ENCODE assay signal across 34 cellular contexts in the genomic region with DNA sequence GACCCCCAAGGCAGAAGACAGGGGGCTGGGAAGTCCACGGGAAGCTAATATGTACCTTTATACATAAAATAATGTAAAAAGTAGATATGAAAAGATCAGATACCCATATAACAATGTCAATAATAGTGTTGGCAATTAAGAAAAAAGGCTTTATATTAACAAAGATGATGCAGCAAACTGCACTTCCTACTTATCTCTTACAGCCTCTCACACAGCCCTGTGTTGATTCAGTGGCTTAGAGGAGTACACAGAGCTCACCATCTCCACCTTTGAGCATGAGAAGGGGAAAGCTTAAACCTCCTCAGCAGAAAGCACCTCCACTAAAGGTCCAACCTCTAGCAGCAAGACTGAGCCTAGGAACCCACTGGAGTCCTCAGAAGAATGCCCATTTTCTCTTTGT. TPM values are rescaled to one million over a fixed set of nuclear protein-coding genes. Genes with fewer than 3 reads are reported as not detected.
DNase-seq lines count a peak whose midpoint lies in the region; ATAC-seq, FAIRE-seq and TF ChIP-seq lines count a peak whose summit lies in the region.
"Had no signal": no experiment of that assay in that cellular context is flagged by ENCODE, and none has a peak within 500 bp of the region (broad histone marks: within the 10 kb centered on the region; RNA-seq: fewer than 3 reads in every experiment).

No MANE protein-coding gene starts in this region.

- no peak for ATAC-seq in central memory CD8-positive, alpha-beta T cell (replicated peaks; ENCODE audit: extremely low read depth, poor library complexity, severe bottlenecking)
- ATAC-seq: Panc1 had no signal

- H3K27ac ChIP-seq in osteoblast (ENCODE audit: low read depth, low read length): no peak overlapping the region
- H3K27ac ChIP-seq in kidney (ENCODE audit: low read depth in 2 of 2, low read length in 2 of 2): no peak overlapping the region
- H3K27ac ChIP-seq: BLaER1 had no signal

- H4K20me1 ChIP-seq in Loucy (ENCODE audit: insufficient read depth, low read length, poor library complexity, severe bottlenecking): no peaks in the 10 kb centered on the region
- no peaks in the 10 kb centered on the region for H4K20me1 ChIP-seq in osteoblast (ENCODE audit: insufficient read depth, low read length)
- H4K20me1 ChIP-seq: BLaER1 had no signal

- FAIRE-seq in kidney (lab: Jason Lieb, UNC): no peak
- FAIRE-seq: GM12878 had no signal

- H3K36me3 Mint-ChIP-seq in central memory CD8-positive, alpha-beta T cell (ENCODE audit: insufficient read depth): peaks cover 5% of the 10 kb centered on the region
- H3K36me3 Mint-ChIP-seq: naive B cell had no signal

- H3F3A ChIP-seq in Loucy (ENCODE audit: low read depth): no peaks in the 10 kb centered on the region

- H3K79me2 ChIP-seq in Loucy (ENCODE audit: insufficient read depth, low read length) (no peaks in the 10 kb centered on the region), osteoblast (ENCODE audit: insufficient read depth, low read length) (no peaks in the 10 kb centered on the region)

- peak overlapping the region; percentile 64 for H3K27ac Mint-ChIP-seq in central memory CD8-positive, alpha-beta T cell (ENCODE audit: low read depth)
- H3K27ac Mint-ChIP-seq: activated B cell treated with CpG ODN at 0.5 μM for 24 hours; activated CD4-positive, alpha-beta T cell treated with anti-CD3 and anti-CD28 coated beads, Interleukin-2, amount 10 ng/mL, durations not matched to agents 7 days and 5 days; activated naive CD8-positive, alpha-beta T cell treated with anti-CD3 and anti-CD28 coated beads, Interleukin-2, amount 50 U/mL, for 24 hours; activated T-cell treated with anti-CD3 and anti-CD28 coated beads, Interleukin-2, amount 50 U/mL, for 24 hours; naive B cell; stimulated activated effector memory CD8-positive, alpha-beta T cell treated with anti-CD3 and anti-CD28 coated beads, Interleukin-12 subunit alpha, Interleukin-12 subunit beta, amount 100 ng/mL, for 72 hours had no signal

- H2AFZ ChIP-seq in Loucy (ENCODE audit: low read length) (peak overlapping the region; percentile 58; the same call in 1 of the 2 replicates), osteoblast (ENCODE audit: low read length) (no peak overlapping the region)

- peak overlapping the region; percentile 19 for H3K9ac ChIP-seq in Loucy (ENCODE audit: low read depth, low read length, poor library complexity, severe bottlenecking)
- H3K9ac ChIP-seq in kidney (ENCODE audit: low read length in 2 of 2): no peak overlapping the region
- H3K9ac ChIP-seq: BLaER1 had no signal

- no peaks in the 10 kb centered on the region for H3K36me3 ChIP-seq in Loucy (ENCODE audit: insufficient read depth, low read length)
- H3K36me3 ChIP-seq in osteoblast (ENCODE audit: insufficient read depth, low read length): no peaks in the 10 kb centered on the region
- no peaks in the 10 kb centered on the region for H3K36me3 ChIP-seq in kidney (ENCODE audit: control insufficient read depth in 1 of 2, insufficient read depth in 2 of 2, low read length in 2 of 2)
- H3K36me3 ChIP-seq: BLaER1 had no signal

- no peaks in the 10 kb centered on the region for H3K9me3 ChIP-seq in Loucy (ENCODE audit: insufficient read depth, low read depth, low read length)
- no peaks in the 10 kb centered on the region for H3K9me3 ChIP-seq in osteoblast (ENCODE audit: low read depth, low read length)
- H3K9me3 ChIP-seq in kidney (ENCODE audit: control insufficient read depth in 1 of 2, low read length in 2 of 2): no peaks in the 10 kb centered on the region
- H3K9me3 ChIP-seq: BLaER1 had no signal

- H3K9me3 Mint-ChIP-seq in central memory CD8-positive, alpha-beta T cell: no peaks in the 10 kb centered on the region
- H3K9me3 Mint-ChIP-seq: activated B cell treated with CpG ODN at 0.5 μM for 24 hours; activated CD4-positive, alpha-beta T cell treated with anti-CD3 and anti-CD28 coated beads, Interleukin-2, amount 10 ng/mL, durations not matched to agents 7 days and 5 days; activated naive CD8-positive, alpha-beta T cell treated with anti-CD3 and anti-CD28 coated beads, Interleukin-2, amount 50 U/mL, for 24 hours; activated T-cell treated with anti-CD3 and anti-CD28 coated beads, Interleukin-2, amount 50 U/mL, for 24 hours; IgD-negative memory B cell; naive B cell; stimulated activated effector memory CD8-positive, alpha-beta T cell treated with anti-CD3 and anti-CD28 coated beads, Interleukin-12 subunit alpha, Interleukin-12 subunit beta, amount 100 ng/mL, for 72 hours had no signal

- H3K27me3 Mint-ChIP-seq in central memory CD8-positive, alpha-beta T cell: no peaks in the 10 kb centered on the region
- H3K27me3 Mint-ChIP-seq: activated CD4-positive, alpha-beta T cell treated with anti-CD3 and anti-CD28 coated beads, Interleukin-2, amount 10 ng/mL, durations not matched to agents 7 days and 5 days; activated T-cell treated with anti-CD3 and anti-CD28 coated beads, Interleukin-2, amount 50 U/mL, for 24 hours had no signal

- H3K27me3 ChIP-seq in Loucy (ENCODE audit: insufficient read depth, low read length, poor library complexity, severe bottlenecking) (no peaks in the 10 kb centered on the region), osteoblast (ENCODE audit: insufficient read depth, low read length) (no peaks in the 10 kb centered on the region)
- H3K27me3 ChIP-seq: BLaER1 had no signal

- H3K4me1 Mint-ChIP-seq in central memory CD8-positive, alpha-beta T cell: peaks cover 27% of the 10 kb centered on the region
- H3K4me1 Mint-ChIP-seq: activated B cell treated with CpG ODN at 0.5 μM for 24 hours, IgD-negative memory B cell, naive B cell had no signal

- DNase-seq in RPMI8226: peak; percentile 37
- no peak for DNase-seq in central memory CD8-positive, alpha-beta T cell (ENCODE audit: low spot score in 2 of 2)
- DNase-seq in osteoblast (ENCODE audit: insufficient read length, low spot score, missing footprints): peak; percentile 56
- no peak for DNase-seq in stimulated activated naive CD4-positive, alpha-beta T cell treated with Interleukin-2 at 50 U/mL for 16 hours (lab: John Stamatoyannopoulos, UW)
- no peak for DNase-seq in ureter (ENCODE audit: low spot score)
- DNase-seq in kidney: no peak
- DNase-seq: activated B cell treated with CpG ODN at 0.5 μM for 24 hours; activated T-cell treated with anti-CD3 and anti-CD28 coated beads, Interleukin-2, amount 50 U/mL, for 24 hours; caudate nucleus; cortex of kidney; DMS 273 treated with DMSO at 0.1 percent for 48 hours; effector memory CD4-positive, alpha-beta T cell; head of caudate nucleus; midbrain; naive B cell; NCI-H2029; NCI-H526; occipital lobe; stimulated activated CD4-positive, alpha-beta T cell treated with anti-CD3 and anti-CD28 coated beads, Interleukin-4, amount 100 ng/mL, for 4 hours; SW 1271; T-helper 9 cell had no signal

- H3K9me2 ChIP-seq in Loucy (replicated peaks; ENCODE audit: low read depth, low read length): no peaks in the 10 kb centered on the region

- H3K4me3 Mint-ChIP-seq in central memory CD8-positive, alpha-beta T cell: no peak overlapping the region
- H3K4me3 Mint-ChIP-seq: activated B cell treated with CpG ODN at 0.5 μM for 24 hours; activated CD4-positive, alpha-beta T cell treated with anti-CD3 and anti-CD28 coated beads, Interleukin-2, amount 10 ng/mL, durations not matched to agents 7 days and 5 days; activated naive CD8-positive, alpha-beta T cell treated with anti-CD3 and anti-CD28 coated beads, Interleukin-2, amount 50 U/mL, for 24 hours; activated T-cell treated with anti-CD3 and anti-CD28 coated beads, Interleukin-2, amount 50 U/mL, for 24 hours; IgD-negative memory B cell; naive B cell; stimulated activated effector memory CD8-positive, alpha-beta T cell treated with anti-CD3 and anti-CD28 coated beads, Interleukin-12 subunit alpha, Interleukin-12 subunit beta, amount 100 ng/mL, for 72 hours had no signal

- H3K4me1 ChIP-seq in Loucy (ENCODE audit: insufficient read depth, low read length, poor library complexity, severe bottlenecking): peaks cover 52% of the 10 kb centered on the region
- peaks cover 16% of the 10 kb centered on the region for H3K4me1 ChIP-seq in osteoblast (ENCODE audit: insufficient read depth, low read length)
- H3K4me1 ChIP-seq in kidney (ENCODE audit: control insufficient read depth in 1 of 2, insufficient read depth in 1 of 2, low read depth in 1 of 2, low read length in 2 of 2): peaks cover 8 to 9% of the 10 kb centered on the region in 2 donors
- H3K4me1 ChIP-seq: BLaER1 had no signal

- H3K4me2 ChIP-seq in Loucy (ENCODE audit: low read depth, low read length, poor library complexity, severe bottlenecking): peak overlapping the region; percentile 31
- peak overlapping the region; percentile 21 for H3K4me2 ChIP-seq in osteoblast (ENCODE audit: insufficient read depth, low read length)
- H3K4me2 ChIP-seq: BLaER1 had no signal

- intact Hi-C loops in kidney (cut with DNase I): no loop called here

- TF ChIP-seq CTCF in Loucy (conservative IDR thresholded peaks at IDR 0.05; ENCODE audit: low read length) (no peak), osteoblast (IDR thresholded peaks at IDR 0.05; ENCODE audit: extremely low read depth, low read depth, low read length) (no peak), kidney (IDR thresholded peaks at IDR 0.05; ENCODE audit: borderline replicate concordance, extremely low read depth, insufficient read depth) (no peak)

- no peak overlapping the region for H3K4me3 ChIP-seq in Loucy (ENCODE audit: low read length, poor library complexity, severe bottlenecking)
- no peak overlapping the region for H3K4me3 ChIP-seq in osteoblast (ENCODE audit: insufficient read depth, low read length)
- H3K4me3 ChIP-seq in kidney (ENCODE audit: low read length in 2 of 2): no peak overlapping the region
- H3K4me3 ChIP-seq: BLaER1, GM12878 had no signal

RNA-seq across cellular contexts. Expression of a gene that starts 7.2 kb away (rescaled TPM):
- not detected in 2 replicates for total RNA-seq in osteoblast
- total RNA-seq in ureter: not detected
- total RNA-seq in kidney: not detected
- 8.1 TPM for polyA plus RNA-seq in kidney (ENCODE audit: insufficient read depth, low read depth, low replicate concordance)
- total RNA-seq: activated B cell treated with CpG ODN at 0.5 μM for 24 hours; activated CD4-positive, alpha-beta T cell treated with anti-CD3 and anti-CD28 coated beads, Interleukin-2, amount 10 ng/mL, durations not matched to agents 7 days and 5 days; fibroblast of villous mesenchyme; GM12878; kidney epithelial cell; occipital lobe; pulmonary artery endothelial cell; subcutaneous adipose tissue had no signal
- polyA plus RNA-seq: GM12878, IgD-negative memory B cell, liver had no signal

RNA-seq across cellular contexts. Expression of a gene that starts 30.4 kb away (rescaled TPM):
- total RNA-seq in osteoblast (0.29 and 0.36 TPM in 2 replicates), ureter (1.6 TPM), kidney (1.0 TPM)
- 14.2 TPM for polyA plus RNA-seq in kidney (ENCODE audit: insufficient read depth, low read depth, low replicate concordance)
- total RNA-seq: liver had no signal

RNA-seq across cellular contexts. Expression of a gene that starts 42.9 kb away (rescaled TPM):
- total RNA-seq in osteoblast (under 0.01 and 0.36 TPM in 2 replicates), ureter (3.6 TPM), kidney (12.0 TPM)
- 1.8 TPM for polyA plus RNA-seq in kidney (ENCODE audit: insufficient read depth, low read depth, low replicate concordance)
- total RNA-seq: fibroblast of villous mesenchyme, occipital lobe, pulmonary artery endothelial cell had no signal
- polyA plus RNA-seq: IgD-negative memory B cell had no signal

RNA-seq across cellular contexts. Expression of a gene that starts 55.7 kb away (rescaled TPM):
- total RNA-seq in osteoblast (156 and 159 TPM in 2 replicates), ureter (322 TPM), kidney (358 TPM)
- polyA plus RNA-seq in kidney (ENCODE audit: insufficient read depth, low read depth, low replicate concordance): 223 TPM

Comparison
In these comparisons a context has a peak if more than half of its experiments do, and no peak if none do; other contexts are left out.
1. DNase-seq: peak in RPMI8226 (single experiment) and osteoblast (single experiment); none in central memory CD8-positive, alpha-beta T cell (0 of 2), stimulated activated naive CD4-positive, alpha-beta T cell treated with Interleukin-2 at 50 U/mL for 16 hours (single experiment), ureter (single experiment) and kidney (single experiment).